Comparison of ENCODE assay signal across 1 cellular context in the genomic region with DNA sequence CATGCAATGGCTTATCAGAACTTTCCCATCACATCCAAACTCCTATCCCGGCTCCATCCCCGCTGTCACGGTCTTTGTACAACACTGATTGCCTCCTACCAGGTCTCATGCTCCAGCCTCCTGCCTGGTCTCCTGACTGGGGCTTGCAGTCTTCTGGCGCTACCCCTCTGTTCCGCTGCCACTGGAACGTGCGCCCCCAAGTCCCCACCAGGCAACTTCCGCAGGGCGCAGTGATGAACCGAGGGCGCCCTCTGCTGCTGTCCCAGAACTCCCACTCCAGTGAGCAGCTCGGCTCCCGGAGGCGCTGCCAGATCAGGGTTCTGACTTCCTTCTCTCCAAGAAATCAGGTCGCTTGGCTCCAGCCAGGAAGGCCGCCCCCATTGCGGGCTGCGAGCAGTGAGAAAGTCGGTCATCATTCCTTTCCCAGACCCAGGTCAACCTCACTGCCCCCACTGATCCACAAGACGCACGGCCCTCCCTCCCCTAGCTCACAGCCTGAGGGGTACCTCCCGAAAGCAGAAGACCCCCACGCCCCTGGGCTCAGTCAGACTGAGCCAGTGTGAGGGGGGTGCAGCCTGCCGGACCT.
TF ChIP-seq lines count a peak whose summit lies in the region.

No MANE protein-coding gene starts in this region.

TF ChIP-seq in GM23338, 12 proteins besides CTCF, POLR2A, EP300 and RAD21 (continued from another document):
- TF ChIP-seq, protein P1, sequence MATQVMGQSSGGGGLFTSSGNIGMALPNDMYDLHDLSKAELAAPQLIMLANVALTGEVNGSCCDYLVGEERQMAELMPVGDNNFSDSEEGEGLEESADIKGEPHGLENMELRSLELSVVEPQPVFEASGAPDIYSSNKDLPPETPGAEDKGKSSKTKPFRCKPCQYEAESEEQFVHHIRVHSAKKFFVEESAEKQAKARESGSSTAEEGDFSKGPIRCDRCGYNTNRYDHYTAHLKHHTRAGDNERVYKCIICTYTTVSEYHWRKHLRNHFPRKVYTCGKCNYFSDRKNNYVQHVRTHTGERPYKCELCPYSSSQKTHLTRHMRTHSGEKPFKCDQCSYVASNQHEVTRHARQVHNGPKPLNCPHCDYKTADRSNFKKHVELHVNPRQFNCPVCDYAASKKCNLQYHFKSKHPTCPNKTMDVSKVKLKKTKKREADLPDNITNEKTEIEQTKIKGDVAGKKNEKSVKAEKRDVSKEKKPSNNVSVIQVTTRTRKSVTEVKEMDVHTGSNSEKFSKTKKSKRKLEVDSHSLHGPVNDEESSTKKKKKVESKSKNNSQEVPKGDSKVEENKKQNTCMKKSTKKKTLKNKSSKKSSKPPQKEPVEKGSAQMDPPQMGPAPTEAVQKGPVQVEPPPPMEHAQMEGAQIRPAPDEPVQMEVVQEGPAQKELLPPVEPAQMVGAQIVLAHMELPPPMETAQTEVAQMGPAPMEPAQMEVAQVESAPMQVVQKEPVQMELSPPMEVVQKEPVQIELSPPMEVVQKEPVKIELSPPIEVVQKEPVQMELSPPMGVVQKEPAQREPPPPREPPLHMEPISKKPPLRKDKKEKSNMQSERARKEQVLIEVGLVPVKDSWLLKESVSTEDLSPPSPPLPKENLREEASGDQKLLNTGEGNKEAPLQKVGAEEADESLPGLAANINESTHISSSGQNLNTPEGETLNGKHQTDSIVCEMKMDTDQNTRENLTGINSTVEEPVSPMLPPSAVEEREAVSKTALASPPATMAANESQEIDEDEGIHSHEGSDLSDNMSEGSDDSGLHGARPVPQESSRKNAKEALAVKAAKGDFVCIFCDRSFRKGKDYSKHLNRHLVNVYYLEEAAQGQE (IDR thresholded peaks at IDR 0.05; ENCODE audit: unreplicated experiment), result no peak
TF ChIP-seq in GM23338: peak in this region for 2.
